8 cellular contexts compared by ENCODE assay signal in the genomic region with DNA sequence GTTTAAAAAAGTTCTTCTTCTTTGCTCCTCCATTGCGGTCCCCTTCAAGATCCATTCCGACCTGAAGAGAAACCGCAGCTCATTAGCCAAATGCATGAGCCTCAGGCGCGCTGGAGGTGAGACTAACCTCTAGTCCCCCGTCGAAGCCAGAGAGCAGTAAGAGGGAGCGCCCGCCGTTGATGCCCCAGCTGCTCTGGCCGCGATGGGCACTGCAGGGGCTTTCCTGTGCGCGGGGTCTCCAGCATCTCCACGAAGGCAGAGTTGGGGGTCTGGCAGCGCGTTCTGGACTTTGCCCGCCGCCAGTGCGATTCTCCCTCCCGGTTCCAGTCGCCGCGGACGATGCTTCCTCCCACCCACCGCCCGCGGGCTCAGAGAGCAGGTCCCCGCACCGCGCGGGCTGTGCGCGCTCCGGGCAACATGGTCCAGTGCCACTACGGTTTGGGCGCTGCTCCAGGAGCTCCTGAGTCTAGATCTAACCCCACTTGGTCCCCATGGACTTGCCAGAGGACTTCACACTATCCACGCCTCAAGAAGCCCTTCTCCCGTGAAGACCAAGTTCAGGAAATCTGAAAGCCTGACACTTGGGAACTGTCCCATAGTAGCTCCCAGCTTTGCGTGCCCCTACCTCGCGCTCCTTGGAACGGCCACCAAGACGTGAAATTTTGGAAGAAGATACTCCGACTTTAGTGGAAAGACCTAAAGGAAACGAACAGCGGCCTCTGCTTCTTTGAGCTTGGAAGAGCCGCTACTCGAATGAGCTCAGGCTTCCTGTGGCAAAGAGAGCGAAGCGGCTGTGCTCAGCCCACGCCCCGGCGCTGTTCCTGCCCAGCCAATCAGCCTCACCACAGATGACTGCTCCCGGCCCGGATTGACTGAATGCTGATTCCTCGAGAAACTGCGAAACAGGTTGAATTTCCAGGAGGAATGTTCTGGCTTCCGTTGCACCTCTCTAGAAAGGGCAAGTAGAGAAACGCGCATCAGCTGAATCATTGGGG. TPM values are rescaled to one million over a fixed set of nuclear protein-coding genes. Genes with fewer than 3 reads are reported as not detected.
DNase-seq lines count a peak whose midpoint lies in the region; ATAC-seq, FAIRE-seq and TF ChIP-seq lines count a peak whose summit lies in the region.

Gene ABCB1, minus strand, starts transcription at position 755 of the 995 bp plus-strand sequence. Its CDS starts 700 bp downstream, at position 55.

- no peak for TF ChIP-seq CTCF in A549 (IDR thresholded peaks at IDR 0.05)
- no peak for TF ChIP-seq CTCF in left ventricle myocardium inferior (IDR thresholded peaks at IDR 0.05; ENCODE audit: borderline replicate concordance)
- TF ChIP-seq CTCF in uterus (IDR thresholded peaks at IDR 0.05) = no peak

- FAIRE-seq in A549 (lab: Jason Lieb, UNC) = no peak

- TF ChIP-seq POLR2A in A549 (IDR thresholded peaks at IDR 0.05; ENCODE audit: low read length) = no peak
- TF ChIP-seq POLR2A in uterus (IDR thresholded peaks at IDR 0.05) = peak; percentile 41 to 64

- H3K4me3 ChIP-seq in A549 = peak within 1 kb of the TSS; percentile 28; the same call in 2 of the 3 replicates
- peak within 1 kb of the TSS; percentile 69 for H3K4me3 ChIP-seq in left ventricle myocardium inferior
- H3K4me3 ChIP-seq in uterus = peak within 1 kb of the TSS; percentile 19 to 31

- CTCF ChIA-PET in A549 (lab: Yijun Ruan, JAX) = interaction anchor here (1.5 kb wide), 1 partner anchor 18 kb away, joined by 3 read pairs; no protein-coding TSS in a partner anchor

- peak within 1 kb of the TSS; percentile 50 for H3K4me2 ChIP-seq in A549

- H3K27me3 ChIP-seq in left ventricle myocardium inferior (ENCODE audit: low read depth) = peaks cover 60% of the 10 kb centered on the region
- H3K27me3 ChIP-seq in uterus = no peaks in the 10 kb centered on the region

- H3K9me3 ChIP-seq in A549 (no peaks in the 10 kb centered on the region), left ventricle myocardium inferior (replicated peaks) (no peaks in the 10 kb centered on the region), uterus (no peaks in the 10 kb centered on the region)

- 15% methylated on average over 35 of the region's 61 CpGs for WGBS in A549 (ENCODE audit: missing lambda C conversion rate)

- H3K36me3 ChIP-seq in left ventricle myocardium inferior (no peaks in the 10 kb centered on the region), uterus (no peaks in the 10 kb centered on the region)

- POLR2A ChIA-PET in A549 (lab: Yijun Ruan, JAX) = no interaction called here

- TF ChIP-seq RAD21 in A549 (conservative IDR thresholded peaks at IDR 0.05 in 1 of 2, IDR thresholded peaks at IDR 0.05 in 1 of 2) = no peak

- DNase-seq in A549 (ENCODE audit: low read depth in 1 of 2, low spot score in 1 of 2) = peak; percentile 4 to 9
- DNase-seq in SHP77 treated with DMSO at 0.1 percent for 48 hours (lab: John Stamatoyannopoulos, UW) = peak; percentile 78
- peak; percentile 7 for DNase-seq in activated naive CD8-positive, alpha-beta T cell treated with anti-CD3 and anti-CD28 coated beads, Interleukin-2, amount 50 U/mL, for 16 hours (ENCODE audit: low read depth, low spot score)
- peak; percentile 33 for DNase-seq in left ventricle myocardium inferior
- peak; percentile 14 to 91 (median 54) for DNase-seq in posterior cingulate gyrus
- DNase-seq in uterus = peak; percentile 35 to 47

- H3K27ac ChIP-seq in A549 = no peak within 1 kb of the TSS
- H3K27ac ChIP-seq in left ventricle myocardium inferior (replicated peaks) = peak within 1 kb of the TSS; percentile 66
- H3K27ac ChIP-seq in uterus = peak within 1 kb of the TSS; percentile 61 to 66

- ATAC-seq in A549 = peak; percentile 71 to 84
- peak; percentile 59 for ATAC-seq in GM18868 (IDR thresholded peaks at IDR 0.05; ENCODE audit: unreplicated experiment)
- peak; percentile 65 for ATAC-seq in HG03064 (IDR thresholded peaks at IDR 0.05; ENCODE audit: low read depth, unreplicated experiment)

- H3K4me1 ChIP-seq in A549 = no peaks in the 10 kb centered on the region; the same call in 2 of the 3 replicates
- H3K4me1 ChIP-seq in left ventricle myocardium inferior = peaks cover 16% of the 10 kb centered on the region
- no peaks in the 10 kb centered on the region for H3K4me1 ChIP-seq in uterus

- TF ChIP-seq EP300 in A549 (IDR thresholded peaks at IDR 0.05) = no peak

- intact Hi-C loops in left ventricle myocardium inferior (cut with micrococcal nuclease) = no loop called here
- intact Hi-C loops in posterior cingulate gyrus (cut with DNase I) = no loop called here
- intact Hi-C loops in uterus (cut with DNase I; ENCODE audit: low total_unique reads) = no loop called here

TF ChIP-seq in A549, 52 proteins besides CTCF, POLR2A, EP300 and RAD21:
- TF ChIP-seq CBX8 (IDR thresholded peaks at IDR 0.05) (peak; percentile 47; the same call in 1 of the 2 replicates), RNF2 (IDR thresholded peaks at IDR 0.05; ENCODE audit: borderline replicate concordance, low read depth) (0 out of 2 replicates have a peak, but pooled peaks have one; percentile 27), ZFP36 (IDR thresholded peaks at IDR 0.05; ENCODE audit: borderline replicate concordance, partially characterized antibody) (no peak), RFX5 (IDR thresholded peaks at IDR 0.05) (no peak)
- TF ChIP-seq, protein P1, sequence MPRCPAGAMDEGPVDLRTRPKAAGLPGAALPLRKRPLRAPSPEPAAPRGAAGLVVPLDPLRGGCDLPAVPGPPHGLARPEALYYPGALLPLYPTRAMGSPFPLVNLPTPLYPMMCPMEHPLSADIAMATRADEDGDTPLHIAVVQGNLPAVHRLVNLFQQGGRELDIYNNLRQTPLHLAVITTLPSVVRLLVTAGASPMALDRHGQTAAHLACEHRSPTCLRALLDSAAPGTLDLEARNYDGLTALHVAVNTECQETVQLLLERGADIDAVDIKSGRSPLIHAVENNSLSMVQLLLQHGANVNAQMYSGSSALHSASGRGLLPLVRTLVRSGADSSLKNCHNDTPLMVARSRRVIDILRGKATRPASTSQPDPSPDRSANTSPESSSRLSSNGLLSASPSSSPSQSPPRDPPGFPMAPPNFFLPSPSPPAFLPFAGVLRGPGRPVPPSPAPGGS (IDR thresholded peaks at IDR 0.05) = no peak
TF ChIP-seq in A549: peak in this region for 2.

RNA-seq across cellular contexts. Expression of gene ABCB1, which starts in this region (rescaled TPM):
- polyA plus RNA-seq in A549 (2011; rRNA removed) = 0.05 and 0.13 TPM in 2 replicates
- polyA plus RNA-seq in A549 (2012; cell fraction: cytosol; rRNA removed) = not detected in 2 replicates
- polyA plus RNA-seq in A549 (2012; cell fraction: nucleus; rRNA removed) = not detected in 2 replicates
- polyA plus RNA-seq in A549 (2017; fragmentation: RNase III; extraction: RNeasy Plus Mini Kit Qiagen cat#74134 plus additional on column Dnase treatment) = 0.07 to 0.09 TPM in 2 of 3 replicates, not detected in the other
- not detected in 2 replicates for polyA minus RNA-seq in A549 (2011; rRNA and poly(A)+ RNA removed)
- total RNA-seq in left ventricle myocardium inferior = 1.0 TPM
- total RNA-seq in uterus = 10 to 100 TPM in 3 of 4 donors, 1 to 10 TPM in 1; 7.9 to 68.1 (median 35.6) TPM

Comparison
In these comparisons a context has a peak if more than half of its experiments do, and no peak if none do; other contexts are left out.
1. Peak in DNase-seq, ATAC-seq, H3K4me3 ChIP-seq and H3K4me2 ChIP-seq in A549; RNA of the gene not detected or under 1 TPM.
2. DNase-seq: peak in every context shown above with its lines; median percentile 78 in SHP77 treated with DMSO at 0.1 percent for 48 hours; 54 in posterior cingulate gyrus; 41 in uterus; 33 in left ventricle myocardium inferior; 7 in activated naive CD8-positive, alpha-beta T cell treated with anti-CD3 and anti-CD28 coated beads, Interleukin-2, amount 50 U/mL, for 16 hours; 6 in A549.
3. H3K27ac ChIP-seq: peak in left ventricle myocardium inferior (single experiment) and uterus (2 of 2); none in A549 (0 of 2).
4. Peak in every context shown above with its lines, with median percentiles within 50 percentile points of each other: ATAC-seq and H3K4me3 ChIP-seq.